In the genomic region with DNA sequence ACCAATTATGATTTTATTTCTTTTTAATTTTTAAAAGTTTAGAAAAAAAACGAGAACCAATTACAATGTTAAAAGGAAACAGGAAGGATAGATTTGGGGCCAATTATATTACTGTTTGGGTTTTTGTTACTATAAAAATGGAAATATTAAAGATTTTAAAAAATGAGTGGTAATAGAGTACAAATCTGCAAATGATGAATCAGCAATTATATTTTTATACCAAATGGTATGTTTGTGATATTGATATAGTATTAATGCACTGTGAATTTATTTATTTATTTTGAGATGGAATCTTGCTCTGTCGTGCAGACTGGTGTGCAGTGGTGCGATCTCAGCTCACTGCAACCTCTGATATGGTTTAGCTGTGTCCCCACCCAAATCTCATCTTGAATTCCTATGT, we compare ENCODE assay signal across 25 cellular contexts. TPM values are rescaled to one million over a fixed set of nuclear protein-coding genes. Genes with fewer than 3 reads are reported as not detected.
"Had no signal": no experiment of that assay in that cellular context is flagged by ENCODE, and none has a peak within 500 bp of the region (broad histone marks: within the 10 kb centered on the region; RNA-seq: fewer than 3 reads in every experiment).

No MANE protein-coding gene starts in this region.

- H3K4me2 ChIP-seq: neural progenitor cell had no signal

- H3K9me3 ChIP-seq: prostate gland had no signal

- H3K4me3 ChIP-seq: esophagus muscularis mucosa, gastroesophageal sphincter, heart right ventricle, left lung, neural progenitor cell, prostate gland, right atrium auricular region, sigmoid colon, thoracic aorta, tibial nerve, upper lobe of left lung had no signal

- H3K27ac ChIP-seq: esophagus muscularis mucosa, foreskin keratinocyte, gastroesophageal sphincter, heart right ventricle, left lung, neural progenitor cell, prostate gland, right atrium auricular region, sigmoid colon, thoracic aorta, tibial nerve, upper lobe of left lung had no signal

- ATAC-seq: foreskin keratinocyte; gastroesophageal sphincter; left cardiac atrium; left lung; naive thymus-derived CD4-positive, alpha-beta T cell; stimulated activated naive B cell treated with anti-CD40 and anti-IgM and Interleukin-4, amounts not matched to agents 10 μg/mL and 1 μg/mL and 100 μg/mL, for 72 hours had no signal

- H3K4me1 ChIP-seq: esophagus muscularis mucosa, foreskin keratinocyte, gastroesophageal sphincter, heart right ventricle, left lung, neural progenitor cell, prostate gland, right atrium auricular region, sigmoid colon, tibial nerve, upper lobe of left lung had no signal

- FAIRE-seq: colon, endothelial cell of umbilical vein, islet of Langerhans, urothelium cell line had no signal

- DNase-seq: effector CD8-positive, alpha-beta T cell; endodermal cell; foreskin keratinocyte; heart right ventricle; hippocampal formation; left cardiac atrium; left lung; mesendoderm; midbrain; naive thymus-derived CD4-positive, alpha-beta T cell; sigmoid colon; stimulated activated naive B cell treated with anti-CD40 and anti-IgM and Interleukin-4, amounts not matched to agents 10 μg/mL and 1 μg/mL and 100 μg/mL, for 72 hours; upper lobe of left lung had no signal

- H2AFZ ChIP-seq: neural progenitor cell had no signal

- H3K36me3 ChIP-seq: esophagus muscularis mucosa, gastroesophageal sphincter, heart right ventricle, left lung, neural progenitor cell, prostate gland, right atrium auricular region, sigmoid colon, thoracic aorta, upper lobe of left lung had no signal

- H3K9ac ChIP-seq: neural progenitor cell had no signal

- H3K27me3 ChIP-seq: esophagus muscularis mucosa, foreskin keratinocyte, gastroesophageal sphincter, heart right ventricle, left lung, neural progenitor cell, right atrium auricular region, sigmoid colon, tibial nerve, upper lobe of left lung had no signal

RNA-seq across cellular contexts. Expression of a gene that starts 11.5 kb away (rescaled TPM):
- total RNA-seq: epithelial cell of proximal tubule had no signal
- polyA plus RNA-seq: naive thymus-derived CD4-positive, alpha-beta T cell had no signal
